1 cellular context compared by ENCODE assay signal in genomic region chr22:49894321-49895072, GRCh38.
TF ChIP-seq lines count a peak whose summit lies in the region.

No MANE protein-coding gene starts in this region.

TF ChIP-seq in H1, 55 proteins besides CTCF, POLR2A, EP300 and RAD21:
- TF ChIP-seq POLR2AphosphoS5 (IDR thresholded peaks at IDR 0.05; ENCODE audit: low read depth, low read length), result peak; percentile 37; the same call in 1 of the 2 replicates
- no peak for TF ChIP-seq RBBP5 (IDR thresholded peaks at IDR 0.05; ENCODE audit: borderline replicate concordance, low read depth, low read length)
